Comparison of ENCODE assay signal across 2 cellular contexts in the genomic region with DNA sequence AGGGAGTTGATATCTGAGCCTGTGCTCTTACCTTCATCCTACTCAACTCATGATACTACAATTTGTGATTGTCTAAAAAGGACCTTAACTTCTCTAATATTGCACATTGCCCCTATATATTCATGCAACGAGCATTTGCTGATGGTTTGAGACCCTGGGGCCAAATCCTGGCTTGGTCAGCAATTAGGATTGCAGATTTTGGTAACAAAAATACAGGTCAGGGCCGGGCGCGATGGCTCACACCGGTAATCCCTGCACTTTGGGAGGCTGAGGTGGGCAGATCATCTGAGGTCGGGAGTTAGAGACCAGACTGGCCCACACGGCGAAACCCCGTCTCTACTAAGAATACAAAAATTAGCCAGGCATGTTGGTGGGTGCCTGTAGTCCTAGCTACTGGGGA.
TF ChIP-seq lines count a peak whose summit lies in the region.

No MANE protein-coding gene starts in this region.

TF ChIP-seq in HepG2, 621 proteins besides CTCF, POLR2A, EP300 and RAD21:
- TF ChIP-seq SPEN (CRISPR knock-in tag; IDR thresholded peaks at IDR 0.05; ENCODE audit: low read depth) = no peak
- no peak for TF ChIP-seq MIER3 (CRISPR knock-in tag; IDR thresholded peaks at IDR 0.05; ENCODE audit: borderline replicate concordance)
- TF ChIP-seq, protein P1, sequence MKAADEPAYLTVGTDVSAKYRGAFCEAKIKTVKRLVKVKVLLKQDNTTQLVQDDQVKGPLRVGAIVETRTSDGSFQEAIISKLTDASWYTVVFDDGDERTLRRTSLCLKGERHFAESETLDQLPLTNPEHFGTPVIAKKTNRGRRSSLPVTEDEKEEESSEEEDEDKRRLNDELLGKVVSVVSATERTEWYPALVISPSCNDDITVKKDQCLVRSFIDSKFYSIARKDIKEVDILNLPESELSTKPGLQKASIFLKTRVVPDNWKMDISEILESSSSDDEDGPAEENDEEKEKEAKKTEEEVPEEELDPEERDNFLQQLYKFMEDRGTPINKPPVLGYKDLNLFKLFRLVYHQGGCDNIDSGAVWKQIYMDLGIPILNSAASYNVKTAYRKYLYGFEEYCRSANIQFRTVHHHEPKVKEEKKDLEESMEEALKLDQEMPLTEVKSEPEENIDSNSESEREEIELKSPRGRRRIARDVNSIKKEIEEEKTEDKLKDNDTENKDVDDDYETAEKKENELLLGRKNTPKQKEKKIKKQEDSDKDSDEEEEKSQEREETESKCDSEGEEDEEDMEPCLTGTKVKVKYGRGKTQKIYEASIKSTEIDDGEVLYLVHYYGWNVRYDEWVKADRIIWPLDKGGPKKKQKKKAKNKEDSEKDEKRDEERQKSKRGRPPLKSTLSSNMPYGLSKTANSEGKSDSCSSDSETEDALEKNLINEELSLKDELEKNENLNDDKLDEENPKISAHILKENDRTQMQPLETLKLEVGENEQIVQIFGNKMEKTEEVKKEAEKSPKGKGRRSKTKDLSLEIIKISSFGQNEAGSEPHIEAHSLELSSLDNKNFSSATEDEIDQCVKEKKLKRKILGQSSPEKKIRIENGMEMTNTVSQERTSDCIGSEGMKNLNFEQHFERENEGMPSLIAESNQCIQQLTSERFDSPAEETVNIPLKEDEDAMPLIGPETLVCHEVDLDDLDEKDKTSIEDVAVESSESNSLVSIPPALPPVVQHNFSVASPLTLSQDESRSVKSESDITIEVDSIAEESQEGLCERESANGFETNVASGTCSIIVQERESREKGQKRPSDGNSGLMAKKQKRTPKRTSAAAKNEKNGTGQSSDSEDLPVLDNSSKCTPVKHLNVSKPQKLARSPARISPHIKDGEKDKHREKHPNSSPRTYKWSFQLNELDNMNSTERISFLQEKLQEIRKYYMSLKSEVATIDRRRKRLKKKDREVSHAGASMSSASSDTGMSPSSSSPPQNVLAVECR (CRISPR knock-in tag; IDR thresholded peaks at IDR 0.05; ENCODE audit: borderline replicate concordance) = no peak
- TF ChIP-seq, protein P2, sequence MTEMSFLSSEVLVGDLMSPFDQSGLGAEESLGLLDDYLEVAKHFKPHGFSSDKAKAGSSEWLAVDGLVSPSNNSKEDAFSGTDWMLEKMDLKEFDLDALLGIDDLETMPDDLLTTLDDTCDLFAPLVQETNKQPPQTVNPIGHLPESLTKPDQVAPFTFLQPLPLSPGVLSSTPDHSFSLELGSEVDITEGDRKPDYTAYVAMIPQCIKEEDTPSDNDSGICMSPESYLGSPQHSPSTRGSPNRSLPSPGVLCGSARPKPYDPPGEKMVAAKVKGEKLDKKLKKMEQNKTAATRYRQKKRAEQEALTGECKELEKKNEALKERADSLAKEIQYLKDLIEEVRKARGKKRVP (CRISPR knock-in tag; IDR thresholded peaks at IDR 0.05) = no peak
- no peak for TF ChIP-seq SRSF9 (IDR thresholded peaks at IDR 0.05; ENCODE audit: borderline replicate concordance, insufficient read depth, low read depth, low read length, poor library complexity, severe bottlenecking)
- TF ChIP-seq PHF8 (CRISPR knock-in tag; IDR thresholded peaks at IDR 0.05) = no peak
- TF ChIP-seq ZNF354B (CRISPR knock-in tag; IDR thresholded peaks at IDR 0.05) = no peak
- TF ChIP-seq ZNF180 (CRISPR knock-in tag; IDR thresholded peaks at IDR 0.05; ENCODE audit: borderline replicate concordance, low read depth) = no peak
- no peak for TF ChIP-seq LCORL (IDR thresholded peaks at IDR 0.05)
- no peak for TF ChIP-seq LCORL (CRISPR knock-in tag; IDR thresholded peaks at IDR 0.05)
- TF ChIP-seq KDM5B (CRISPR knock-in tag; IDR thresholded peaks at IDR 0.05; ENCODE audit: borderline replicate concordance) = no peak
- no peak for TF ChIP-seq PTBP1 (IDR thresholded peaks at IDR 0.05; ENCODE audit: low read depth, low read length, poor library complexity, severe bottlenecking)
- TF ChIP-seq SYNCRIP (IDR thresholded peaks at IDR 0.05; ENCODE audit: insufficient read depth, low read depth, low read length) = no peak
- no peak for TF ChIP-seq EED (CRISPR knock-in tag; IDR thresholded peaks at IDR 0.05)
- no peak for TF ChIP-seq ZNF644 (CRISPR knock-in tag; IDR thresholded peaks at IDR 0.05; ENCODE audit: low read depth)
- TF ChIP-seq JUNB (CRISPR knock-in tag; IDR thresholded peaks at IDR 0.05; ENCODE audit: borderline replicate concordance) = no peak
- TF ChIP-seq CAMTA2 (CRISPR knock-in tag; IDR thresholded peaks at IDR 0.05; ENCODE audit: borderline replicate concordance) = no peak
- TF ChIP-seq NFE2 (CRISPR knock-in tag; IDR thresholded peaks at IDR 0.05) = no peak

TF ChIP-seq in IMR-90, 13 proteins besides CTCF, POLR2A, EP300 and RAD21:
- no peak for TF ChIP-seq MAZ (IDR thresholded peaks at IDR 0.05; ENCODE audit: borderline replicate concordance, low read depth, low read length)
- no peak for TF ChIP-seq RFX5 (IDR thresholded peaks at IDR 0.05; ENCODE audit: low read depth, low read length)
- TF ChIP-seq NFE2L2 (IDR thresholded peaks at IDR 0.05; ENCODE audit: low read depth, low read length) = no peak
- TF ChIP-seq RCOR1 (IDR thresholded peaks at IDR 0.05; ENCODE audit: insufficient replicate concordance, low read length) = no peak
- TF ChIP-seq CHD1 (IDR thresholded peaks at IDR 0.05; ENCODE audit: low read depth, low read length) = no peak
- TF ChIP-seq, protein P3, sequence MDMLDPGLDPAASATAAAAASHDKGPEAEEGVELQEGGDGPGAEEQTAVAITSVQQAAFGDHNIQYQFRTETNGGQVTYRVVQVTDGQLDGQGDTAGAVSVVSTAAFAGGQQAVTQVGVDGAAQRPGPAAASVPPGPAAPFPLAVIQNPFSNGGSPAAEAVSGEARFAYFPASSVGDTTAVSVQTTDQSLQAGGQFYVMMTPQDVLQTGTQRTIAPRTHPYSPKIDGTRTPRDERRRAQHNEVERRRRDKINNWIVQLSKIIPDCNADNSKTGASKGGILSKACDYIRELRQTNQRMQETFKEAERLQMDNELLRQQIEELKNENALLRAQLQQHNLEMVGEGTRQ (IDR thresholded peaks at IDR 0.05; ENCODE audit: low read depth, low read length) = no peak
- TF ChIP-seq BHLHE40 (IDR thresholded peaks at IDR 0.05; ENCODE audit: low read depth, low read length) = no peak
- no peak for TF ChIP-seq MXI1 (IDR thresholded peaks at IDR 0.05; ENCODE audit: borderline replicate concordance, low read depth, low read length)
TF ChIP-seq in IMR-90: peak in this region for 0.
